8 cellular contexts compared by ENCODE assay signal in genomic region chr15:91022832-91023129, GRCh38. TPM values are rescaled to one million over a fixed set of nuclear protein-coding genes. Genes with fewer than 3 reads are reported as not detected.
DNase-seq lines count a peak whose midpoint lies in the region; ATAC-seq and TF ChIP-seq lines count a peak whose summit lies in the region.

No MANE protein-coding gene starts in this region.

- H3K4me1 ChIP-seq in skeletal muscle tissue (ENCODE audit: control insufficient read depth in 3 of 3, insufficient read depth in 3 of 3, low read length in 3 of 3), result peaks cover 14 to 22% (median 15%) of the 10 kb centered on the region in 3 donors

- H3K9me3 ChIP-seq in skeletal muscle tissue (ENCODE audit: control insufficient read depth in 3 of 3, low read length in 3 of 3), result no peaks in the 10 kb centered on the region

- H3K4me3 ChIP-seq in foreskin fibroblast (ENCODE audit: low read depth in 1 of 2, low read length in 2 of 2), result peak overlapping the region; percentile 74 to 99
- peak overlapping the region; percentile 96 to 99 (median 99) for H3K4me3 ChIP-seq in skeletal muscle tissue (ENCODE audit: low read length in 3 of 3)

- no peaks in the 10 kb centered on the region for H3K27me3 ChIP-seq in skeletal muscle tissue (ENCODE audit: control insufficient read depth in 3 of 3, insufficient read depth in 3 of 3, low read length in 3 of 3)

- TF ChIP-seq CTCF in foreskin fibroblast (IDR thresholded peaks at IDR 0.05; ENCODE audit: low read depth, low read length), result no peak

- peaks cover 0 to 1% (median 0%) of the 10 kb centered on the region in 3 donors for H3K36me3 ChIP-seq in skeletal muscle tissue (ENCODE audit: control insufficient read depth in 3 of 3, insufficient read depth in 3 of 3, low read length in 3 of 3)

- peak overlapping the region; percentile 86 to 95 (median 95) for H3K9ac ChIP-seq in skeletal muscle tissue (ENCODE audit: low read depth in 1 of 3, low read length in 3 of 3)

- ATAC-seq in GM21423 (IDR thresholded peaks at IDR 0.05; ENCODE audit: unreplicated experiment) (peak; percentile 3), HG02759 (IDR thresholded peaks at IDR 0.05; ENCODE audit: unreplicated experiment) (no peak)

- DNase-seq in RKO (ENCODE audit: low spot score), result peak; percentile 22
- no peak for DNase-seq in foreskin fibroblast
- DNase-seq in HUDEP-2 (lab: John Stamatoyannopoulos, UW; ENCODE audit: unreplicated experiment in 76 of 76), result no peak
- DNase-seq in activated CD4-positive, CD25-positive, alpha-beta regulatory T cell (lab: John Stamatoyannopoulos, UW), result no peak
- no peak for DNase-seq in stimulated activated CD4-positive, alpha-beta T cell treated with anti-CD3 and anti-CD28 coated beads, Interleukin-15, amount 100 ng/mL, for 24 hours

- peak overlapping the region; percentile 68 for H3K27ac ChIP-seq in skeletal muscle tissue (ENCODE audit: low read depth, low read length)

RNA-seq across cellular contexts. Expression of gene VPS33B, which starts 0.4 kb away (rescaled TPM):
- 3.1 TPM for total RNA-seq in skeletal muscle tissue

RNA-seq across cellular contexts. Expression of gene PRC1, which starts 28.4 kb away (rescaled TPM):
- total RNA-seq in skeletal muscle tissue, result 18.8 TPM
